In the genomic region with DNA sequence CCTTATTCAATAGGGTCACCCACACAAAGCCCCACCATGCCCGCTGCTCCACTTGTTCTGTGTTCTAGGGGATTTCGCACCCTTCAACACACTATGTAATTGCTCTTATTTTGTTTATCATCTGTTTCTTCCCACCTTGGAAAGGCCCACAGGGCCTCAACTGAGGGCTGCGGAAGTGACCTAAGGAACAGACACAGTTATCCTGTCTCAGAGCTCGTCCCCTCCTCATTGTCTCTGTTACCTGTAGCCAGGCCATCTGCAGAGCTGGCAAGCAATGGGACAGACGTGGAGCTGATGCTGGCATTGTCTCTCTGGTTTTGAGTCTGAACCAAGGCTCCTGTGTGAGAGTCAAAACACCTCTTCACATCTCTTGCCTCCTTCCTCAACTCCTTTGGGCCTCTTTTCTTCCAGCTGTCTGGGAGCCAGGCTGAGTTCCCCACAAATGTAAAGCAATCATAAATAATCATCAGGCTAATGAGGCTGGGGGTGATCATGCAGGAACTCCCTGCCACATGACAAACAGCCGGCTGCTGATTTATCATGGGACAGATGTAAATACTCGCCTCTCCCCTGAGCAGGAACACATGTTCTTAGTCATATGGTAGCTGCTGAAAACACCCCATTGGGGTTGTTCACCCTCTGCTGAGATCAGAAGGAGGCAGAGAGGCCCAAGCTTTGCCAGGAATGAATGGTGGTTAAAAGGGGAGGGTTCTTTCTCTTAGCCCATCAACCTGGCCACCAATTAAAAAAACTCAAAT, we compare ENCODE assay signal across 17 cellular contexts.
DNase-seq lines count a peak whose midpoint lies in the region; ATAC-seq, FAIRE-seq and TF ChIP-seq lines count a peak whose summit lies in the region.
"Had no signal": no experiment of that assay in that cellular context is flagged by ENCODE, and none has a peak within 500 bp of the region (broad histone marks: within the 10 kb centered on the region; RNA-seq: fewer than 3 reads in every experiment).

No MANE protein-coding gene starts in this region.

- no peak for ATAC-seq in natural killer cell treated with Interleukin-12 subunit alpha and Interleukin-12 subunit beta and Interleukin-15 and Interleukin-18, amount 100 ng/mL, for 72 hours
- no peak for ATAC-seq in natural killer cell

- H3K36me3 ChIP-seq in bronchial epithelial cell (ENCODE audit: control insufficient read depth, insufficient read depth, low read length), result no peaks in the 10 kb centered on the region
- H3K36me3 ChIP-seq: MG63, SJSA1 had no signal

- no peak for TF ChIP-seq CTCF in natural killer cell (IDR thresholded peaks at IDR 0.05)
- no peak for TF ChIP-seq CTCF in bronchial epithelial cell (IDR thresholded peaks at IDR 0.05; ENCODE audit: insufficient read depth, low read length, severe bottlenecking)
- no peak for TF ChIP-seq CTCF in nephron progenitor cell (IDR thresholded peaks at IDR 0.05)

- H3K27me3 Mint-ChIP-seq in natural killer cell treated with Interleukin-12 subunit alpha and Interleukin-12 subunit beta and Interleukin-15 and Interleukin-18, amount 100 ng/mL, for 72 hours, result peaks cover 13 to 18% of the 10 kb centered on the region in 2 donors
- peaks cover 13 to 22% of the 10 kb centered on the region in 2 donors for H3K27me3 Mint-ChIP-seq in natural killer cell (ENCODE audit: low read depth in 2 of 2)
- H3K27me3 Mint-ChIP-seq in nephron progenitor cell (ENCODE audit: low read depth, poor library complexity), result peaks cover 15% of the 10 kb centered on the region

- H3K4me1 Mint-ChIP-seq in natural killer cell treated with Interleukin-12 subunit alpha and Interleukin-12 subunit beta and Interleukin-15 and Interleukin-18, amount 100 ng/mL, for 72 hours (ENCODE audit: low read depth in 2 of 2), result no peaks in the 10 kb centered on the region
- H3K4me1 Mint-ChIP-seq in natural killer cell (no peaks in the 10 kb centered on the region), nephron progenitor cell (peaks cover 22% of the 10 kb centered on the region)
- H3K4me1 Mint-ChIP-seq: B cell had no signal

- H3K36me3 Mint-ChIP-seq in natural killer cell treated with Interleukin-12 subunit alpha and Interleukin-12 subunit beta and Interleukin-15 and Interleukin-18, amount 100 ng/mL, for 72 hours, result no peaks in the 10 kb centered on the region
- H3K36me3 Mint-ChIP-seq in natural killer cell (no peaks in the 10 kb centered on the region), nephron progenitor cell (ENCODE audit: low read depth) (no peaks in the 10 kb centered on the region)

- H3K27me3 ChIP-seq in bronchial epithelial cell (ENCODE audit: control insufficient read depth, insufficient read depth, low read length), result peaks cover 2% of the 10 kb centered on the region
- H3K27me3 ChIP-seq: MG63 had no signal

- no peaks in the 10 kb centered on the region for H3K9me3 Mint-ChIP-seq in natural killer cell treated with Interleukin-12 subunit alpha and Interleukin-12 subunit beta and Interleukin-15 and Interleukin-18, amount 100 ng/mL, for 72 hours
- no peaks in the 10 kb centered on the region for H3K9me3 Mint-ChIP-seq in natural killer cell
- H3K9me3 Mint-ChIP-seq in nephron progenitor cell, result peaks cover 4% of the 10 kb centered on the region
- H3K9me3 Mint-ChIP-seq: CD4-positive, alpha-beta T cell had no signal

- H3K4me3 Mint-ChIP-seq in natural killer cell treated with Interleukin-12 subunit alpha and Interleukin-12 subunit beta and Interleukin-15 and Interleukin-18, amount 100 ng/mL, for 72 hours, result no peak overlapping the region
- H3K4me3 Mint-ChIP-seq in natural killer cell, result no peak overlapping the region
- H3K4me3 Mint-ChIP-seq in nephron progenitor cell, result no peak overlapping the region
- H3K4me3 Mint-ChIP-seq: B cell; CD4-positive, alpha-beta T cell had no signal

- peak; percentile 10 for DNase-seq in natural killer cell treated with Interleukin-12 subunit alpha and Interleukin-12 subunit beta and Interleukin-15 and Interleukin-18, amount 100 ng/mL, for 72 hours (ENCODE audit: low spot score)
- DNase-seq in natural killer cell, result no peak
- DNase-seq in bronchial epithelial cell (ENCODE audit: low read depth), result no peak
- DNase-seq in nephron progenitor cell, result no peak
- no peak for DNase-seq in occipital lobe (lab: John Stamatoyannopoulos, UW)
- no peak for DNase-seq in COLO829 (ENCODE audit: low spot score)
- no peak for DNase-seq in globus pallidus (ENCODE audit: low spot score)
- no peak for DNase-seq in KG1 (lab: John Stamatoyannopoulos, UW)
- DNase-seq: CD4-positive, alpha-beta T cell; DMS153; MG63; NCI-H1092 treated with DMSO at 0.1 percent for 48 hours; NCI-H1694 treated with DMSO at 0.1 percent for 48 hours; NCI-H510A treated with DMSO at 0.1 percent for 48 hours had no signal

- FAIRE-seq in bronchial epithelial cell (lab: Jason Lieb, UNC), result peak; percentile 43
- FAIRE-seq: H54 had no signal

- H3K27ac Mint-ChIP-seq in natural killer cell treated with Interleukin-12 subunit alpha and Interleukin-12 subunit beta and Interleukin-15 and Interleukin-18, amount 100 ng/mL, for 72 hours, result no peak overlapping the region
- H3K27ac Mint-ChIP-seq in natural killer cell (no peak overlapping the region), nephron progenitor cell (peak overlapping the region; percentile 92)
- H3K27ac Mint-ChIP-seq: B cell; CD4-positive, alpha-beta T cell had no signal

- intact Hi-C loops in natural killer cell (cut with micrococcal nuclease), result no loop called here

- no peak overlapping the region for H3K4me3 ChIP-seq in bronchial epithelial cell (ENCODE audit: low read depth, low read length)
- H3K4me3 ChIP-seq: MG63, SJSA1 had no signal
